In genomic region chr12:8033153-8034044, GRCh38 we compare ENCODE assay signal across 8 cellular contexts. TPM values are rescaled to one million over a fixed set of nuclear protein-coding genes. Genes with fewer than 3 reads are reported as not detected.
A peak's percentile ranks its signal among the peaks of the same experiment; 100 is the strongest.
DNase-seq lines count a peak whose midpoint lies in the region; ATAC-seq and TF ChIP-seq lines count a peak whose summit lies in the region.

No MANE protein-coding gene starts in this region.

- BruUV-seq in HCT116 (replicated peaks; lab: Mats Ljungman, UMichigan): TSS peak; percentile 78

- TF ChIP-seq RAD21 in HCT116 (IDR thresholded peaks at IDR 0.05; ENCODE audit: low read depth): no peak

- peak overlapping the region; percentile 90 for H3K4me3 Mint-ChIP-seq in activated T-helper 1 cell treated with anti-CD3 and anti-CD28 coated beads, Interleukin-12 subunit alpha, Interleukin-12 subunit beta, Interleukin-2, Interleukin-4 antibody, amounts not matched to agents 30 ng/mL and 10 ng/mL and 1 ng/mL, durations not matched to agents 14 hours and 24 hours and 36 hours
- peak overlapping the region; percentile 89 for H3K4me3 Mint-ChIP-seq in natural killer cell treated with Interleukin-12 subunit alpha and Interleukin-12 subunit beta and Interleukin-15 and Interleukin-18, amount 100 ng/mL, for 72 hours

- TF ChIP-seq POLR2A in HCT116 (IDR thresholded peaks at IDR 0.05; ENCODE audit: borderline replicate concordance, extremely low read depth, insufficient read depth, insufficient read length): no peak

- H2AFZ ChIP-seq in HCT116 (ENCODE audit: low read depth, low read length, poor library complexity, severe bottlenecking): no peak overlapping the region

- no peaks in the 10 kb centered on the region for H3K27me3 Mint-ChIP-seq in activated T-helper 1 cell treated with anti-CD3 and anti-CD28 coated beads, Interleukin-12 subunit alpha, Interleukin-12 subunit beta, Interleukin-2, Interleukin-4 antibody, amounts not matched to agents 30 ng/mL and 10 ng/mL and 1 ng/mL, durations not matched to agents 14 hours and 24 hours and 36 hours (ENCODE audit: insufficient read depth)
- H3K27me3 Mint-ChIP-seq in natural killer cell treated with Interleukin-12 subunit alpha and Interleukin-12 subunit beta and Interleukin-15 and Interleukin-18, amount 100 ng/mL, for 72 hours: no peaks in the 10 kb centered on the region

- H3K4me1 Mint-ChIP-seq in activated T-helper 1 cell treated with anti-CD3 and anti-CD28 coated beads, Interleukin-12 subunit alpha, Interleukin-12 subunit beta, Interleukin-2, Interleukin-4 antibody, amounts not matched to agents 30 ng/mL and 10 ng/mL and 1 ng/mL, durations not matched to agents 14 hours and 24 hours and 36 hours (ENCODE audit: low read depth): peaks cover 60% of the 10 kb centered on the region
- H3K4me1 Mint-ChIP-seq in natural killer cell treated with Interleukin-12 subunit alpha and Interleukin-12 subunit beta and Interleukin-15 and Interleukin-18, amount 100 ng/mL, for 72 hours (ENCODE audit: low read depth in 2 of 2): peaks cover 49 to 54% of the 10 kb centered on the region in 2 donors

- RAD21 ChIA-PET in HCT116 (lab: Charles Lee; ENCODE audit: low non-redundant PET in 1 of 2, low total read pairs in 2 of 2, uncharacterized antibody in 2 of 2, unreplicated experiment in 2 of 2): no interaction called here

- no peaks in the 10 kb centered on the region for H3K9me3 ChIP-seq in HCT116 (ENCODE audit: control insufficient read depth in 1 of 2, insufficient read depth in 1 of 2, low read depth in 1 of 2, low read length in 2 of 2)

- intact Hi-C loops in HCT116 (cut with micrococcal nuclease): no loop called here
- intact Hi-C loops in activated T-helper 1 cell treated with anti-CD3 and anti-CD28 coated beads, Interleukin-12 subunit alpha, Interleukin-12 subunit beta, Interleukin-2, Interleukin-4 antibody, amounts not matched to agents 30 ng/mL and 10 ng/mL and 1 ng/mL, durations not matched to agents 14 hours and 24 hours and 36 hours (cut with micrococcal nuclease): no loop called here

- H3K4me2 ChIP-seq in HCT116 (ENCODE audit: low read length): peak overlapping the region; percentile 96

- peak; percentile 67 for DNase-seq in ELR (ENCODE audit: low read depth)
- DNase-seq in HCT116 (ENCODE audit: low read depth, low spot score): no peak
- DNase-seq in NCI-H69 (lab: John Stamatoyannopoulos, UW): peak; percentile 72
- DNase-seq in activated T-helper 1 cell treated with anti-CD3 and anti-CD28 coated beads, Interleukin-12 subunit alpha, Interleukin-12 subunit beta, Interleukin-2, Interleukin-4 antibody, amounts not matched to agents 30 ng/mL and 10 ng/mL and 1 ng/mL, durations not matched to agents 14 hours and 24 hours and 36 hours (ENCODE audit: low spot score): peak; percentile 29
- peak; percentile 68 for DNase-seq in fibroblast of villous mesenchyme (ENCODE audit: low read depth)
- DNase-seq in natural killer cell treated with Interleukin-12 subunit alpha and Interleukin-12 subunit beta and Interleukin-15 and Interleukin-18, amount 100 ng/mL, for 72 hours (ENCODE audit: low spot score): no peak
- peak; percentile 66 for DNase-seq in ureter (ENCODE audit: low spot score)
- no peak for DNase-seq in SHP77 treated with DMSO at 0.1 percent for 48 hours (lab: John Stamatoyannopoulos, UW)

- peaks cover 10% of the 10 kb centered on the region for H3K36me3 Mint-ChIP-seq in activated T-helper 1 cell treated with anti-CD3 and anti-CD28 coated beads, Interleukin-12 subunit alpha, Interleukin-12 subunit beta, Interleukin-2, Interleukin-4 antibody, amounts not matched to agents 30 ng/mL and 10 ng/mL and 1 ng/mL, durations not matched to agents 14 hours and 24 hours and 36 hours (ENCODE audit: low read depth)
- H3K36me3 Mint-ChIP-seq in natural killer cell treated with Interleukin-12 subunit alpha and Interleukin-12 subunit beta and Interleukin-15 and Interleukin-18, amount 100 ng/mL, for 72 hours: no peaks in the 10 kb centered on the region

- no peaks in the 10 kb centered on the region for H3K9me3 Mint-ChIP-seq in activated T-helper 1 cell treated with anti-CD3 and anti-CD28 coated beads, Interleukin-12 subunit alpha, Interleukin-12 subunit beta, Interleukin-2, Interleukin-4 antibody, amounts not matched to agents 30 ng/mL and 10 ng/mL and 1 ng/mL, durations not matched to agents 14 hours and 24 hours and 36 hours
- H3K9me3 Mint-ChIP-seq in natural killer cell treated with Interleukin-12 subunit alpha and Interleukin-12 subunit beta and Interleukin-15 and Interleukin-18, amount 100 ng/mL, for 72 hours: no peaks in the 10 kb centered on the region

- CTCF ChIA-PET in HCT116 (lab: Charles Lee): interaction anchor here (1.0 kb wide), 1 partner anchor 100 kb away, joined by 6 read pairs; no protein-coding TSS in a partner anchor

- peak; percentile 66 for ATAC-seq in HCT116
- peak; percentile 2 to 19 for ATAC-seq in natural killer cell treated with Interleukin-12 subunit alpha and Interleukin-12 subunit beta and Interleukin-15 and Interleukin-18, amount 100 ng/mL, for 72 hours

- no peak for TF ChIP-seq CTCF in HCT116 (IDR thresholded peaks at IDR 0.05 in 2 of 3, conservative IDR thresholded peaks at IDR 0.05 in 1 of 3; ENCODE audit: borderline replicate concordance in 1 of 3, insufficient read depth in 1 of 3, low read depth in 2 of 3, low read length in 2 of 3)
- TF ChIP-seq CTCF in fibroblast of villous mesenchyme (IDR thresholded peaks at IDR 0.05; ENCODE audit: insufficient read depth, low read depth, low read length): no peak

- peak overlapping the region; percentile 95 for H3K9ac ChIP-seq in HCT116 (ENCODE audit: low read length)

- no peaks in the 10 kb centered on the region for H3K27me3 ChIP-seq in HCT116 (ENCODE audit: insufficient read depth, low read length)

- no peaks in the 10 kb centered on the region for H3K36me3 ChIP-seq in HCT116 (ENCODE audit: control insufficient read depth in 1 of 2, insufficient read depth in 2 of 2, low read length in 2 of 2)

- H3K4me1 ChIP-seq in HCT116 (ENCODE audit: control insufficient read depth in 1 of 2, insufficient read depth in 2 of 2, low read length in 2 of 2): peaks cover 21 to 49% of the 10 kb centered on the region in 2 experiments

- H3K9me2 ChIP-seq in HCT116 (ENCODE audit: insufficient read depth): no peaks in the 10 kb centered on the region

- H3K27ac Mint-ChIP-seq in activated T-helper 1 cell treated with anti-CD3 and anti-CD28 coated beads, Interleukin-12 subunit alpha, Interleukin-12 subunit beta, Interleukin-2, Interleukin-4 antibody, amounts not matched to agents 30 ng/mL and 10 ng/mL and 1 ng/mL, durations not matched to agents 14 hours and 24 hours and 36 hours: peak overlapping the region; percentile 68
- peak overlapping the region; percentile 36 to 75 for H3K27ac Mint-ChIP-seq in natural killer cell treated with Interleukin-12 subunit alpha and Interleukin-12 subunit beta and Interleukin-15 and Interleukin-18, amount 100 ng/mL, for 72 hours

- H4K20me1 ChIP-seq in HCT116 (ENCODE audit: insufficient read depth): no peaks in the 10 kb centered on the region

- POLR2A ChIA-PET in HCT116 (lab: Charles Lee): no interaction called here

- H3K4me3 ChIP-seq in HCT116 (replicated peaks in 1 of 2; ENCODE audit: low read depth in 1 of 2, low read length in 2 of 2) (peak overlapping the region; percentile 86 to 88), fibroblast of villous mesenchyme (ENCODE audit: low read depth, low read length) (peak overlapping the region; percentile 95)

- peak overlapping the region; percentile 85 for H3K27ac ChIP-seq in HCT116 (ENCODE audit: low read depth, low read length)

- peaks cover 29% of the 10 kb centered on the region for H3K79me2 ChIP-seq in HCT116 (ENCODE audit: insufficient read depth, low read length)

TF ChIP-seq in HCT116, 20 proteins besides CTCF, POLR2A, EP300 and RAD21 (continues in another document):
- TF ChIP-seq POLR2AphosphoS5 (IDR thresholded peaks at IDR 0.05; ENCODE audit: low read depth, low read length) (peak; percentile 59), TCF7L2 (IDR thresholded peaks at IDR 0.05; ENCODE audit: borderline replicate concordance, extremely low read depth, insufficient read depth, insufficient read length) (peak; percentile 37), EZH2 (IDR thresholded peaks at IDR 0.05) (no peak), CBX3 (IDR thresholded peaks at IDR 0.05; ENCODE audit: low read depth) (no peak; the same call in 1 of the 2 replicates), FOSL1 (IDR thresholded peaks at IDR 0.05; ENCODE audit: low read depth) (peak; percentile 73), SIN3A (IDR thresholded peaks at IDR 0.05; ENCODE audit: low read depth) (no peak), EGR1 (IDR thresholded peaks at IDR 0.05; ENCODE audit: low read depth) (no peak; the same call in 1 of the 2 replicates)
- TF ChIP-seq, protein P1, sequence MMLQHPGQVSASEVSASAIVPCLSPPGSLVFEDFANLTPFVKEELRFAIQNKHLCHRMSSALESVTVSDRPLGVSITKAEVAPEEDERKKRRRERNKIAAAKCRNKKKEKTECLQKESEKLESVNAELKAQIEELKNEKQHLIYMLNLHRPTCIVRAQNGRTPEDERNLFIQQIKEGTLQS (IDR thresholded peaks at IDR 0.05): no peak

RNA-seq across cellular contexts. Expression of gene FOXJ2, which starts 0.9 kb away (rescaled TPM):
- total RNA-seq in HCT116 (2021; ENCODE audit: unreplicated experiment): 20.3 TPM
- 17.7 and 17.9 TPM in 2 replicates for polyA plus RNA-seq in HCT116 (2012)
- 19.9 and 20.7 TPM in 2 replicates for total RNA-seq in activated T-helper 1 cell treated with anti-CD3 and anti-CD28 coated beads, Interleukin-12 subunit alpha, Interleukin-12 subunit beta, Interleukin-2, Interleukin-4 antibody, amounts not matched to agents 30 ng/mL and 10 ng/mL and 1 ng/mL, durations not matched to agents 14 hours and 24 hours and 36 hours
- total RNA-seq in fibroblast of villous mesenchyme: 8.2 and 8.4 TPM in 2 replicates
- 10 to 100 TPM; 16.2 to 17.2 TPM for total RNA-seq in natural killer cell treated with Interleukin-12 subunit alpha and Interleukin-12 subunit beta and Interleukin-15 and Interleukin-18, amount 100 ng/mL, for 72 hours
- 21.1 TPM for total RNA-seq in ureter

RNA-seq across cellular contexts. Expression of gene C3AR1, which starts 32.8 kb away (rescaled TPM):
- total RNA-seq in HCT116 (2021; ENCODE audit: unreplicated experiment): not detected
- polyA plus RNA-seq in HCT116 (2012): 0.04 and 0.24 TPM in 2 replicates
- total RNA-seq in activated T-helper 1 cell treated with anti-CD3 and anti-CD28 coated beads, Interleukin-12 subunit alpha, Interleukin-12 subunit beta, Interleukin-2, Interleukin-4 antibody, amounts not matched to agents 30 ng/mL and 10 ng/mL and 1 ng/mL, durations not matched to agents 14 hours and 24 hours and 36 hours: 0.60 and 0.71 TPM in 2 replicates
- under 0.01 TPM in 2 replicates for total RNA-seq in fibroblast of villous mesenchyme
- 1 to 10 TPM; 1.6 to 2.3 TPM for total RNA-seq in natural killer cell treated with Interleukin-12 subunit alpha and Interleukin-12 subunit beta and Interleukin-15 and Interleukin-18, amount 100 ng/mL, for 72 hours
- total RNA-seq in ureter: 4.6 TPM

RNA-seq across cellular contexts. Expression of gene NECAP1, which starts 48.7 kb away (rescaled TPM):
- total RNA-seq in HCT116 (2021; ENCODE audit: unreplicated experiment) (35.7 TPM), fibroblast of villous mesenchyme (45.1 and 76.4 TPM in 2 replicates), ureter (32.5 TPM)
- polyA plus RNA-seq in HCT116 (2012): 22.0 and 27.1 TPM in 2 replicates
- total RNA-seq in activated T-helper 1 cell treated with anti-CD3 and anti-CD28 coated beads, Interleukin-12 subunit alpha, Interleukin-12 subunit beta, Interleukin-2, Interleukin-4 antibody, amounts not matched to agents 30 ng/mL and 10 ng/mL and 1 ng/mL, durations not matched to agents 14 hours and 24 hours and 36 hours: 38.2 and 39.4 TPM in 2 replicates
- total RNA-seq in natural killer cell treated with Interleukin-12 subunit alpha and Interleukin-12 subunit beta and Interleukin-15 and Interleukin-18, amount 100 ng/mL, for 72 hours: 10 to 100 TPM; 33.8 to 42.2 TPM

Comparison
In these comparisons a context has a peak if more than half of its experiments do, and no peak if none do; other contexts are left out.
1. DNase-seq: peak in ELR (single experiment), NCI-H69 (single experiment), activated T-helper 1 cell treated with anti-CD3 and anti-CD28 coated beads, Interleukin-12 subunit alpha, Interleukin-12 subunit beta, Interleukin-2, Interleukin-4 antibody, amounts not matched to agents 30 ng/mL and 10 ng/mL and 1 ng/mL, durations not matched to agents 14 hours and 24 hours and 36 hours (single experiment), fibroblast of villous mesenchyme (single experiment) and ureter (single experiment); none in HCT116 (single experiment), natural killer cell treated with Interleukin-12 subunit alpha and Interleukin-12 subunit beta and Interleukin-15 and Interleukin-18, amount 100 ng/mL, for 72 hours (single experiment) and SHP77 treated with DMSO at 0.1 percent for 48 hours (single experiment).